ENCODE assay signal across 35 cellular contexts in genomic region chr10:18773180-18773579, GRCh38.
"Had no signal": no experiment of that assay in that cellular context is flagged by ENCODE, and none has a peak within 500 bp of the region (broad histone marks: within the 10 kb centered on the region; RNA-seq: fewer than 3 reads in every experiment).

No MANE protein-coding gene starts in this region.

- DNase-seq: Karpas-422, Kasumi-1, MG63, MM.1S, MV-4-11, NCI-H1048, NCI-H1092, NCI-H1092 treated with DMSO at 0.1 percent for 48 hours, NCI-H1105, NCI-H1105 treated with DMSO at 0.1 percent for 48 hours, NCI-H1417, NCI-H1417 treated with DMSO at 0.1 percent for 48 hours, NCI-H1436, NCI-H1436 treated with DMSO at 0.1 percent for 48 hours, NCI-H146, NCI-H1694, NCI-H1694 treated with DMSO at 0.1 percent for 48 hours, NCI-H187, NCI-H187 treated with DMSO at 0.1 percent for 48 hours, NCI-H1930, NCI-H2029, NCI-H2029 treated with DMSO at 0.1 percent for 48 hours, NCI-H2081, NCI-H2081 treated with DMSO at 0.1 percent for 48 hours, NCI-H2107, NCI-H2171, NCI-H2227 treated with DMSO at 0.1 percent for 48 hours, NCI-H226, NCI-H345, NCI-H446, NCI-H446 treated with DMSO at 0.1 percent for 48 hours, NCI-H510A, NCI-H510A treated with DMSO at 0.1 percent for 48 hours, NCI-H524, NCI-H524 treated with DMSO at 0.1 percent for 48 hours had no signal

- H3K9me3 ChIP-seq: MG63 had no signal

- H3K36me3 ChIP-seq: MG63 had no signal

- H3K4me3 ChIP-seq: MG63 had no signal

- H3K27me3 ChIP-seq: MG63 had no signal
